In the genomic region with DNA sequence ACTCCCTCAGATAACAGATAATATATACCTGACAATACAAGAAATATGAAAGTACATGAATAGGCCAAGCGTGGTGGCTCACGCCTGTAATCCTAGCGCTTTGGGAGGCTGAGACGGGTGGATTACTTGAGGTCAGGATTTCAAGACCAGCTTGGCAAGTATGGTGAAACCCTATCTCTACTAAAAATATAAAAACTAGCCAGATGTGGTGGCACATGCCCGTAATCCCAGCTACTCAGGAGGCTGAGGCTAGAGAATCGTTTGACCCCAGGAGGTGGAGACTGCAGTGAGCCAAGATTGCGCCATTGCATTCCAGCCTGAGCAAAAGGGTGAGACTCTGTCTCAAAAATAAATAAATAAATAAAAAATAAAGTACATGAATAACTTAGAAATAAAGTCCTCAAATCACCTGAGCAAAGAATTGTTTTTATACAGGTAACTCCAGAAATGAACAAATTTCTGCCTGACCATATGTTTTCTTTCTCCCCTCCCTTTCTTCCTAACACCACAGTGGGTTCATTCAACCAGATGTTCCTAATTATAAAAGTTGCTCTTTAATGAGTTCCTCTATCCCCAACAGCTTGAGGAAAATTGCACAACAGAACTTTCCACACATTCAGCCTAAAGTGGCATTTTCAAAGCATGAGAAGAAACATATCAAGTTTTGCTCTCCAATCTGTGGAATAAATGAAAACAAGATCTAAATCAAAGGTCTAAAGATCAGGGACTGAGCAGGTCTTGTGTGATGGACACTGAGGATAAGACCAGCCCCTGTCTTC, we compare ENCODE assay signal across 21 cellular contexts. TPM values are rescaled to one million over a fixed set of nuclear protein-coding genes. Genes with fewer than 3 reads are reported as not detected.
DNase-seq lines count a peak whose midpoint lies in the region; ATAC-seq and TF ChIP-seq lines count a peak whose summit lies in the region.
"Had no signal": no experiment of that assay in that cellular context is flagged by ENCODE, and none has a peak within 500 bp of the region (broad histone marks: within the 10 kb centered on the region; RNA-seq: fewer than 3 reads in every experiment).

No MANE protein-coding gene starts in this region.

- intact Hi-C loops in left lung (cut with DNase I): no loop called here

- peaks cover 0 to 8% (median 7%) of the 10 kb centered on the region in 4 donors for H3K4me1 Mint-ChIP-seq in CD4-positive, CD25-positive, alpha-beta regulatory T cell

- H3K36me3 Mint-ChIP-seq in CD4-positive, CD25-positive, alpha-beta regulatory T cell: peaks cover 30% of the 10 kb centered on the region

- no peaks in the 10 kb centered on the region for H3K27me3 ChIP-seq in CD4-positive, CD25-positive, alpha-beta regulatory T cell (ENCODE audit: control insufficient read depth, insufficient read depth, low read length)
- H3K27me3 ChIP-seq in HL-60 (ENCODE audit: insufficient read depth, poor library complexity, severe bottlenecking): no peaks in the 10 kb centered on the region
- H3K27me3 ChIP-seq in left lung: no peaks in the 10 kb centered on the region
- H3K27me3 ChIP-seq: brain microvascular endothelial cell, dorsolateral prefrontal cortex, esophagus muscularis mucosa, tibial nerve had no signal

- no peaks in the 10 kb centered on the region for H3K9me3 Mint-ChIP-seq in CD4-positive, CD25-positive, alpha-beta regulatory T cell
- H3K9me3 Mint-ChIP-seq: activated naive CD4-positive, alpha-beta T cell treated with anti-CD3 and anti-CD28 coated beads, Interleukin-2, amount 50 U/mL, for 24 hours; activated T-cell treated with anti-CD3 and anti-CD28 coated beads, Interleukin-2, amount 50 U/mL, for 4 hours; CD4-positive, alpha-beta memory T cell; stimulated activated naive B cell treated with anti-CD40 and anti-IgM and Interleukin-4, amounts not matched to agents 10 μg/mL and 1 μg/mL and 100 μg/mL, for 72 hours had no signal

- peak overlapping the region in 2 of 3 donors; percentile 6 to 52 for H3K27ac Mint-ChIP-seq in CD4-positive, CD25-positive, alpha-beta regulatory T cell
- H3K27ac Mint-ChIP-seq: activated naive CD4-positive, alpha-beta T cell treated with anti-CD3 and anti-CD28 coated beads, Interleukin-2, amount 50 U/mL, for 24 hours; CD4-positive, alpha-beta memory T cell; stimulated activated naive B cell treated with anti-CD40 and anti-IgM and Interleukin-4, amounts not matched to agents 10 μg/mL and 1 μg/mL and 100 μg/mL, for 72 hours had no signal

- H3K27ac ChIP-seq in CD4-positive, CD25-positive, alpha-beta regulatory T cell (ENCODE audit: insufficient read depth, low read length, poor library complexity, severe bottlenecking): no peak overlapping the region
- H3K27ac ChIP-seq in HL-60 (replicated peaks): peak overlapping the region; percentile 63
- H3K27ac ChIP-seq in left lung: peak overlapping the region in 1 of 2 donors; percentile 7
- H3K27ac ChIP-seq: brain microvascular endothelial cell, dorsolateral prefrontal cortex, esophagus muscularis mucosa, psoas muscle, tibial nerve had no signal

- TF ChIP-seq CTCF in HL-60 (IDR thresholded peaks at IDR 0.05; ENCODE audit: insufficient read depth, low read length) (no peak), left lung (IDR thresholded peaks at IDR 0.05) (no peak)

- H3K36me3 ChIP-seq in CD4-positive, CD25-positive, alpha-beta regulatory T cell (ENCODE audit: control insufficient read depth, insufficient read depth, low read length): peaks cover 21% of the 10 kb centered on the region
- H3K36me3 ChIP-seq in left lung: peaks cover 0 to 42% of the 10 kb centered on the region in 2 donors
- H3K36me3 ChIP-seq: HAP-1 had no signal

- no peaks in the 10 kb centered on the region for H3K27me3 Mint-ChIP-seq in CD4-positive, CD25-positive, alpha-beta regulatory T cell
- H3K27me3 Mint-ChIP-seq: activated naive CD4-positive, alpha-beta T cell treated with anti-CD3 and anti-CD28 coated beads, Interleukin-2, amount 50 U/mL, for 24 hours; CD4-positive, alpha-beta memory T cell; naive B cell; stimulated activated naive B cell treated with anti-CD40 and anti-IgM and Interleukin-4, amounts not matched to agents 10 μg/mL and 1 μg/mL and 100 μg/mL, for 72 hours had no signal

- no peak for DNase-seq in CD4-positive, CD25-positive, alpha-beta regulatory T cell
- peak; percentile 73 to 88 for DNase-seq in HL-60 (ENCODE audit: low read depth in 1 of 2, low spot score in 1 of 2)
- DNase-seq in SKM-1 (lab: John Stamatoyannopoulos, UW; ENCODE audit: unreplicated experiment): peak; percentile 22
- no peak for DNase-seq in left lung
- DNase-seq in NCI-H1048 (lab: John Stamatoyannopoulos, UW): no peak
- no peak for DNase-seq in NCI-H2029 treated with DMSO at 0.1 percent for 48 hours (lab: John Stamatoyannopoulos, UW)
- DNase-seq in NCI-H1105 treated with DMSO at 0.1 percent for 48 hours (lab: John Stamatoyannopoulos, UW): no peak
- DNase-seq: activated T-cell treated with anti-CD3 and anti-CD28 coated beads, Interleukin-2, amount 50 U/mL, for 4 hours; brain microvascular endothelial cell; CD4-positive, alpha-beta memory T cell; DMS79 treated with DMSO at 0.1 percent for 48 hours; dorsolateral prefrontal cortex; mammary epithelial cell; naive B cell; NCI-H187 treated with DMSO at 0.1 percent for 48 hours; psoas muscle; stimulated activated naive B cell treated with anti-CD40 and anti-IgM and Interleukin-4, amounts not matched to agents 10 μg/mL and 1 μg/mL and 100 μg/mL, for 72 hours had no signal

- no peak overlapping the region for H3K4me3 ChIP-seq in CD4-positive, CD25-positive, alpha-beta regulatory T cell (ENCODE audit: low read depth, low read length)
- H3K4me3 ChIP-seq in HL-60 (replicated peaks; ENCODE audit: insufficient read depth, low read length) (no peak overlapping the region), left lung (no peak overlapping the region)
- H3K4me3 ChIP-seq: dorsolateral prefrontal cortex, esophagus muscularis mucosa, HAP-1, psoas muscle, tibial nerve had no signal

- ATAC-seq in CD4-positive, CD25-positive, alpha-beta regulatory T cell (ENCODE audit: low read depth in 2 of 2): no peak
- ATAC-seq in left lung: peak; percentile 47
- ATAC-seq: activated T-cell treated with anti-CD3 and anti-CD28 coated beads, Interleukin-2, amount 50 U/mL, for 4 hours; stimulated activated naive B cell treated with anti-CD40 and anti-IgM and Interleukin-4, amounts not matched to agents 10 μg/mL and 1 μg/mL and 100 μg/mL, for 72 hours had no signal

- H3K4me3 Mint-ChIP-seq in CD4-positive, CD25-positive, alpha-beta regulatory T cell: no peak overlapping the region
- H3K4me3 Mint-ChIP-seq: activated naive CD4-positive, alpha-beta T cell treated with anti-CD3 and anti-CD28 coated beads, Interleukin-2, amount 50 U/mL, for 24 hours; activated T-cell treated with anti-CD3 and anti-CD28 coated beads, Interleukin-2, amount 50 U/mL, for 4 hours; CD4-positive, alpha-beta memory T cell; naive B cell; stimulated activated naive B cell treated with anti-CD40 and anti-IgM and Interleukin-4, amounts not matched to agents 10 μg/mL and 1 μg/mL and 100 μg/mL, for 72 hours had no signal

- H3K9me3 ChIP-seq in CD4-positive, CD25-positive, alpha-beta regulatory T cell (ENCODE audit: control insufficient read depth in 2 of 2, low read length in 2 of 2): no peaks in the 10 kb centered on the region
- H3K9me3 ChIP-seq in left lung: no peaks in the 10 kb centered on the region
- H3K9me3 ChIP-seq: HAP-1, psoas muscle, tibial nerve had no signal

- peaks cover 2% of the 10 kb centered on the region for H3K4me1 ChIP-seq in CD4-positive, CD25-positive, alpha-beta regulatory T cell (ENCODE audit: control insufficient read depth, insufficient read depth, low read length, poor library complexity, severe bottlenecking)
- H3K4me1 ChIP-seq in left lung: peaks cover 0 to 10% of the 10 kb centered on the region in 2 donors
- H3K4me1 ChIP-seq: esophagus muscularis mucosa, HAP-1, psoas muscle, tibial nerve had no signal

RNA-seq across cellular contexts. Expression of a gene that starts 33.6 kb away (rescaled TPM):
- 3.7 TPM for total RNA-seq in CD4-positive, CD25-positive, alpha-beta regulatory T cell
- 1 to 10 TPM in 2 of 4 donors, under 1 TPM in 2; 0.88 to 2.2 (median 1.5) TPM for polyA plus RNA-seq in CD4-positive, CD25-positive, alpha-beta regulatory T cell
- total RNA-seq in left lung: 10 to 100 TPM; 21.8 to 23.4 TPM

Comparison
In these comparisons a context has a peak if more than half of its experiments do, and no peak if none do; other contexts are left out.
1. DNase-seq: peak in HL-60 (2 of 2) and SKM-1 (single experiment); none in CD4-positive, CD25-positive, alpha-beta regulatory T cell (0 of 3), left lung (0 of 2), NCI-H1048 (single experiment), NCI-H2029 treated with DMSO at 0.1 percent for 48 hours (single experiment) and NCI-H1105 treated with DMSO at 0.1 percent for 48 hours (single experiment).